In the genomic region with DNA sequence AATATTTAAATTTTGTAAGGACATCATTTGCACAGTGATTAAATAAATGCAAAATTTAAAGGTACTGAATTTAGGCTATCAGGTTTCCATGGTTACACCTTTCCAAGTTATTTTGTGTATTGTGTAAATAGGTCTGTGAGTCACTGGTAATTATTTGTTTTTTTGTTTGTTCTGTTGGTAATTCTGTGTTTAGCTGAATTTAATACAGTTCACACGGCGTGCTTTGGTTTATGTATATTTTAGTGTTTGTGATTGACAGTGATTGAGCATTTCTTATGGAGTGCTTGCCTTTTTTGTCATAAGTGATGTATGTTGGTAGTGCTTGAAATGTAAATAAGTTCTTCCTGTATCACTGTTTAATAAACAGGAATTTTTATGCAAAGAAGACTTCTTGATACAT, we compare ENCODE assay signal across 15 cellular contexts. TPM values are rescaled to one million over a fixed set of nuclear protein-coding genes. Genes with fewer than 3 reads are reported as not detected.
DNase-seq lines count a peak whose midpoint lies in the region; ATAC-seq and TF ChIP-seq lines count a peak whose summit lies in the region.
"Had no signal": no experiment of that assay in that cellular context is flagged by ENCODE, and none has a peak within 500 bp of the region (broad histone marks: within the 10 kb centered on the region; RNA-seq: fewer than 3 reads in every experiment).

No MANE protein-coding gene starts in this region.

- no peaks in the 10 kb centered on the region for H3K9me3 ChIP-seq in endodermal cell (ENCODE audit: control insufficient read depth, low read length)
- H3K9me3 ChIP-seq in smooth muscle cell (replicated peaks; ENCODE audit: low read depth) = no peaks in the 10 kb centered on the region
- H3K9me3 ChIP-seq: BLaER1, Caco-2, HAP-1 had no signal

- H3K79me2 ChIP-seq in smooth muscle cell (ENCODE audit: low read depth) = no peaks in the 10 kb centered on the region

- H3K4me1 Mint-ChIP-seq in endodermal cell = peaks cover 2% of the 10 kb centered on the region
- H3K4me1 Mint-ChIP-seq: CD8-positive, alpha-beta memory T cell had no signal

- no peaks in the 10 kb centered on the region for H3K4me1 ChIP-seq in endodermal cell (ENCODE audit: control insufficient read depth, insufficient read depth, low read length)
- no peaks in the 10 kb centered on the region for H3K4me1 ChIP-seq in smooth muscle cell (ENCODE audit: low read depth)
- H3K4me1 ChIP-seq: Caco-2 had no signal

- no peak overlapping the region for H3K27ac Mint-ChIP-seq in endodermal cell
- no peak overlapping the region for H3K27ac Mint-ChIP-seq in activated naive CD4-positive, alpha-beta T cell treated with anti-CD3 and anti-CD28 coated beads, Interleukin-2, amount 50 U/mL, for 72 hours
- H3K27ac Mint-ChIP-seq: CD8-positive, alpha-beta memory T cell had no signal

- peak overlapping the region; percentile 12 for H3K27ac ChIP-seq in endodermal cell (ENCODE audit: low read depth, low read length)
- H3K27ac ChIP-seq in smooth muscle cell (ENCODE audit: low read depth) = no peak overlapping the region
- H3K27ac ChIP-seq: 22Rv1, BLaER1, HL-60 had no signal

- POLR2A ChIA-PET in GM10248 (lab: Yijun Ruan, JAX) = no interaction called here

- H3K9me3 Mint-ChIP-seq in endodermal cell = no peaks in the 10 kb centered on the region
- no peaks in the 10 kb centered on the region for H3K9me3 Mint-ChIP-seq in activated naive CD4-positive, alpha-beta T cell treated with anti-CD3 and anti-CD28 coated beads, Interleukin-2, amount 50 U/mL, for 72 hours
- H3K9me3 Mint-ChIP-seq: CD8-positive, alpha-beta memory T cell had no signal

- WGBS in endodermal cell (ENCODE audit: insufficient coverage in 1 of 2, insufficient read length in 1 of 2), 2 experiments = 88% methylated on average over 2 of the region's 2 CpGs; no CpG with 5 or more reads in 1 of the 2 experiments
- WGBS in smooth muscle cell (ENCODE audit: low lambda C conversion rate) = 97% methylated on average over 2 of the region's 2 CpGs

- CTCF ChIA-PET in GM10248 (lab: Yijun Ruan, JAX) = interaction anchor here (1.0 to 1.6 kb wide), 3 partner anchors 9 to 1118 kb away, joined by 3 to 8 read pairs (median 4); a partner anchor contains a TSS

- no peak overlapping the region for H3K4me2 ChIP-seq in smooth muscle cell

- H4K20me1 ChIP-seq in smooth muscle cell (ENCODE audit: low read depth) = no peaks in the 10 kb centered on the region
- H4K20me1 ChIP-seq: BLaER1 had no signal

- H3F3A ChIP-seq in smooth muscle cell (ENCODE audit: low read depth) = no peaks in the 10 kb centered on the region

- H3K4me3 Mint-ChIP-seq in endodermal cell = no peak overlapping the region
- H3K4me3 Mint-ChIP-seq: CD8-positive, alpha-beta memory T cell had no signal

- no peak overlapping the region for H3K9ac ChIP-seq in endodermal cell (ENCODE audit: extremely low read depth, low read length, poor library complexity, severe bottlenecking)
- no peak overlapping the region for H3K9ac ChIP-seq in smooth muscle cell (ENCODE audit: low read depth)
- H3K9ac ChIP-seq: BLaER1 had no signal

- ATAC-seq in activated naive CD4-positive, alpha-beta T cell treated with anti-CD3 and anti-CD28 coated beads, Interleukin-2, amount 50 U/mL, for 72 hours = no peak

- no peaks in the 10 kb centered on the region for H3K36me3 Mint-ChIP-seq in endodermal cell (ENCODE audit: low read depth)
- H3K36me3 Mint-ChIP-seq in activated naive CD4-positive, alpha-beta T cell treated with anti-CD3 and anti-CD28 coated beads, Interleukin-2, amount 50 U/mL, for 72 hours = no peaks in the 10 kb centered on the region
- H3K36me3 Mint-ChIP-seq: CD8-positive, alpha-beta memory T cell had no signal

- no peaks in the 10 kb centered on the region for H3K27me3 Mint-ChIP-seq in endodermal cell (ENCODE audit: insufficient read depth)
- H3K27me3 Mint-ChIP-seq: CD8-positive, alpha-beta memory T cell had no signal

- H3K27me3 ChIP-seq in endodermal cell (ENCODE audit: control insufficient read depth, insufficient read depth, low read length, poor library complexity, severe bottlenecking) (no peaks in the 10 kb centered on the region), smooth muscle cell (ENCODE audit: low read depth) (no peaks in the 10 kb centered on the region)
- H3K27me3 ChIP-seq: BLaER1 had no signal

- DNase-seq in DMS53 (lab: John Stamatoyannopoulos, UW) = peak; percentile 65
- DNase-seq in DMS53 treated with DMSO at 0.1 percent for 48 hours (lab: John Stamatoyannopoulos, UW; ENCODE audit: unreplicated experiment) = no peak
- DNase-seq in M059J (ENCODE audit: low read depth) = peak; percentile 27
- no peak for DNase-seq in endodermal cell
- peak; percentile 7 for DNase-seq in renal cortical epithelial cell (ENCODE audit: low read depth)
- DNase-seq in GM10248 (ENCODE audit: extremely low spot score) = no peak
- no peak for DNase-seq in smooth muscle cell (lab: John Stamatoyannopoulos, UW; ENCODE audit: unreplicated experiment)
- no peak for DNase-seq in activated naive CD4-positive, alpha-beta T cell treated with anti-CD3 and anti-CD28 coated beads, Interleukin-2, amount 50 U/mL, for 72 hours (ENCODE audit: low spot score in 2 of 2)
- DNase-seq: Caco-2; CD8-positive, alpha-beta memory T cell had no signal

- no peak overlapping the region for H2AFZ ChIP-seq in smooth muscle cell (ENCODE audit: low read depth)

- H3K4me3 ChIP-seq in endodermal cell (ENCODE audit: low read length) = no peak overlapping the region
- H3K4me3 ChIP-seq in smooth muscle cell = no peak overlapping the region
- H3K4me3 ChIP-seq: BLaER1, HAP-1 had no signal

- TF ChIP-seq CTCF in endodermal cell (conservative IDR thresholded peaks at IDR 0.05) (no peak), GM10248 (IDR thresholded peaks at IDR 0.05; ENCODE audit: control extremely low read depth, extremely low read depth, low read depth, missing control alignments) (no peak), smooth muscle cell (IDR thresholded peaks at IDR 0.05; ENCODE audit: borderline replicate concordance, insufficient read depth, poor library complexity, severe bottlenecking) (no peak)

- no peaks in the 10 kb centered on the region for H3K36me3 ChIP-seq in endodermal cell (ENCODE audit: control insufficient read depth, insufficient read depth, low read length)
- H3K36me3 ChIP-seq in smooth muscle cell (ENCODE audit: low read depth) = no peaks in the 10 kb centered on the region
- H3K36me3 ChIP-seq: BLaER1, HAP-1 had no signal

RNA-seq across cellular contexts. Expression of a gene that starts 38.4 kb away (rescaled TPM):
- total RNA-seq in M059J (2014; rRNA removed; shearing (Covaris generic)) = 5.6 and 6.8 TPM in 2 replicates
- total RNA-seq in endodermal cell (not detected), renal cortical epithelial cell (not detected in 2 replicates), smooth muscle cell (2.0 and 3.5 TPM in 2 replicates)
- polyA plus RNA-seq in endodermal cell (2013, experiment 1 of 2) = 10.5 TPM
- polyA plus RNA-seq in endodermal cell (2013, experiment 2 of 2) = 14.9 TPM
- 3.3 and 8.0 TPM in 2 replicates for polyA plus RNA-seq in smooth muscle cell
- total RNA-seq in activated naive CD4-positive, alpha-beta T cell treated with anti-CD3 and anti-CD28 coated beads, Interleukin-2, amount 50 U/mL, for 72 hours = not detected
- total RNA-seq: CD8-positive, alpha-beta memory T cell; H1 had no signal
- polyA plus RNA-seq: CD8-positive, alpha-beta memory T cell had no signal

RNA-seq across cellular contexts. Expression of a gene that starts 47.1 kb away (rescaled TPM):
- total RNA-seq in M059J (2014; rRNA removed; shearing (Covaris generic)) = 6.8 and 7.8 TPM in 2 replicates
- total RNA-seq in endodermal cell (1 to 10 TPM; 6.0 to 6.5 TPM), renal cortical epithelial cell (1.9 and 4.8 TPM in 2 replicates), smooth muscle cell (5.7 and 5.9 TPM in 2 replicates)
- polyA plus RNA-seq in endodermal cell (2013, experiment 1 of 2) = 10.5 TPM
- polyA plus RNA-seq in endodermal cell (2013, experiment 2 of 2) = 9.0 TPM
- polyA plus RNA-seq in smooth muscle cell = 3.6 and 7.5 TPM in 2 replicates
- total RNA-seq in activated naive CD4-positive, alpha-beta T cell treated with anti-CD3 and anti-CD28 coated beads, Interleukin-2, amount 50 U/mL, for 72 hours = 1 to 10 TPM; 2.6 to 4.2 TPM

RNA-seq across cellular contexts. Expression of a gene that starts 55.8 kb away (rescaled TPM):
- total RNA-seq in M059J (2014; rRNA removed; shearing (Covaris generic)) = 1.9 and 4.2 TPM in 2 replicates
- total RNA-seq in endodermal cell (under 1 TPM in 1 of 2 donors, not detected in 1; 0.13 TPM), renal cortical epithelial cell (0.17 TPM in 1 of 2 replicates, not detected in the other), smooth muscle cell (1.9 and 3.6 TPM in 2 replicates)
- 8.9 TPM for polyA plus RNA-seq in endodermal cell (2013, experiment 1 of 2)
- polyA plus RNA-seq in endodermal cell (2013, experiment 2 of 2) = 11.6 TPM
- polyA plus RNA-seq in smooth muscle cell = 1.9 and 8.5 TPM in 2 replicates
- total RNA-seq in activated naive CD4-positive, alpha-beta T cell treated with anti-CD3 and anti-CD28 coated beads, Interleukin-2, amount 50 U/mL, for 72 hours = not detected
- polyA plus RNA-seq: CD8-positive, alpha-beta memory T cell; H1 had no signal

Comparison
In these comparisons a context has a peak if more than half of its experiments do, and no peak if none do; other contexts are left out.
1. DNase-seq: peak in DMS53 (single experiment), M059J (single experiment) and renal cortical epithelial cell (single experiment); none in DMS53 treated with DMSO at 0.1 percent for 48 hours (single experiment), endodermal cell (single experiment), GM10248 (single experiment), smooth muscle cell (single experiment) and activated naive CD4-positive, alpha-beta T cell treated with anti-CD3 and anti-CD28 coated beads, Interleukin-2, amount 50 U/mL, for 72 hours (0 of 2).